ENCODE assay signal across 8 cellular contexts in the genomic region with DNA sequence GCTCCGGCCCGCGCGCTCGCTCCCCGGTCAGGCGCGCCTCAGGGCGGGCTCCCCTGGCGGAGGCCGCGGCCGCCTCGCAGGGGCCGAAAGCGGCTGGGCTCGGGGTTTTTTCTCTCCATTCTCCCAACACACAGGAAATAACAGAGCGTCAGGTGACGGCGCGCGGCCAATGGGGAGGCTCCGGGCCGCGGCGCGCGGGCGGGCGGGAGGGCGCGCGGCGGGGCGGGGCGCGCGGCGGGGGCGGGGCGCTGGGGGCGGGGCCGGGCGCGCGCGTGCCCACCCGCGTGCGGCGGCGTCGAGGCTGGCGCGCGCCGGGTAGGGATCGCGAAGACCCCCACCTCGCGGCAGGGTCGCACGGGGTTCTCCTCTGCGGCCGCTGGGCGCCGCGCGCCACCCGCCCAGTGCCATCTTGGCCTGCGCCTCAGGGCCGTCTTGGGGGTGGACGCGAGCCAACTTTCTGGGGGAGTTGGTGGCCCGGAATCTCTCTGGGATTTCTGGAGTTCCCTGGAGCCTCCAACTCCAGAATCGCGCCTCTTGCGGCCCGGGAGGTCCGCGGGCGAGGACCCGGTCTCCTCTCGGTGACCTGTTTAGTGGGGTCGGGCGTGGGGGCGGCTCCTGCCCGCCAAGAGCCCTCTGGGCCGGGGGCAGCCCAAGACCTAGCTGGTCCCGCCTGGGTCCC. TPM values are rescaled to one million over a fixed set of nuclear protein-coding genes. Genes with fewer than 3 reads are reported as not detected.
DNase-seq lines count a peak whose midpoint lies in the region; TF ChIP-seq lines count a peak whose summit lies in the region.

A gene (minus strand): TSS at position 142 of the 679 bp plus-strand sequence. CDS start 55,348 bp downstream, outside the sequence.

- DNase-seq in GM10266 (ENCODE audit: extremely low spot score), result peak; percentile 99
- DNase-seq in NCI-H1048 (lab: John Stamatoyannopoulos, UW), result peak; percentile 57
- peak; percentile 70 for DNase-seq in T-helper 22 cell (ENCODE audit: low read depth)
- DNase-seq in ascending aorta (ENCODE audit: low spot score in 2 of 2), result peak in 1 of 2 donors; percentile 85
- peak; percentile 91 for DNase-seq in hepatic stellate cell (ENCODE audit: low spot score)
- peak; percentile 33 for DNase-seq in renal cortical epithelial cell (ENCODE audit: low read depth)
- DNase-seq in vagina (ENCODE audit: extremely low spot score in 2 of 2), result no peak

- CTCF ChIA-PET in HEK293 (lab: Yijun Ruan, JAX), result no interaction called here

- H3K27me3 ChIP-seq in ascending aorta (no peaks in the 10 kb centered on the region), vagina (no peaks in the 10 kb centered on the region)

- H3K9me3 ChIP-seq in HEK293 (ENCODE audit: control insufficient read depth, insufficient read depth, low read depth, low read length) (no peaks in the 10 kb centered on the region), ascending aorta (no peaks in the 10 kb centered on the region), vagina (no peaks in the 10 kb centered on the region)

- TF ChIP-seq POLR2A in vagina (IDR thresholded peaks at IDR 0.05), result no peak

- TF ChIP-seq CTCF in GM10266 (IDR thresholded peaks at IDR 0.05; ENCODE audit: control insufficient read depth, insufficient read depth, low read depth, missing control alignments) (no peak), HEK293 (tag by site-specific recombination; IDR thresholded peaks at IDR 0.05) (no peak), ascending aorta (IDR thresholded peaks at IDR 0.05) (no peak), vagina (IDR thresholded peaks at IDR 0.05) (no peak)

- intact Hi-C loops in ascending aorta (cut with DNase I), result loop anchor here (1.0 to 10.0 kb wide), 5 partner anchors 72 to 284 kb away; a partner anchor contains a TSS
- intact Hi-C loops in vagina (cut with DNase I), result loop anchor here (10.0 kb wide), 2 partner anchors 94 to 164 kb away; a partner anchor contains a TSS

- H3K27ac ChIP-seq in HEK293 (ENCODE audit: extremely low read depth, low read depth, low read length), result peak within 1 kb of the TSS; percentile 90
- peak within 1 kb of the TSS; percentile 77 to 88 for H3K27ac ChIP-seq in ascending aorta
- H3K27ac ChIP-seq in vagina, result peak within 1 kb of the TSS; percentile 95

- H3K4me1 ChIP-seq in HEK293 (ENCODE audit: control insufficient read depth, insufficient read depth, low read length) (peaks cover 3% of the 10 kb centered on the region), ascending aorta (peaks cover 0 to 9% of the 10 kb centered on the region in 2 donors), vagina (peaks cover 48% of the 10 kb centered on the region)

- H3K36me3 ChIP-seq in HEK293 (ENCODE audit: control insufficient read depth in 2 of 2, insufficient read depth in 1 of 2, low read length in 2 of 2) (no peaks in the 10 kb centered on the region; a peak in 1 of 3 replicates), ascending aorta (no peaks in the 10 kb centered on the region), vagina (no peaks in the 10 kb centered on the region)

- H3K4me3 ChIP-seq in HEK293 (ENCODE audit: low read depth, low read length) (peak within 1 kb of the TSS; percentile 91), ascending aorta (peak within 1 kb of the TSS; percentile 96 to 99), vagina (peak within 1 kb of the TSS; percentile 95 to 100)

- POLR2A ChIA-PET in HEK293 (lab: Yijun Ruan, JAX), result no interaction called here

TF ChIP-seq in HEK293, 187 proteins besides CTCF, POLR2A, EP300 and RAD21:
- TF ChIP-seq, protein P1, sequence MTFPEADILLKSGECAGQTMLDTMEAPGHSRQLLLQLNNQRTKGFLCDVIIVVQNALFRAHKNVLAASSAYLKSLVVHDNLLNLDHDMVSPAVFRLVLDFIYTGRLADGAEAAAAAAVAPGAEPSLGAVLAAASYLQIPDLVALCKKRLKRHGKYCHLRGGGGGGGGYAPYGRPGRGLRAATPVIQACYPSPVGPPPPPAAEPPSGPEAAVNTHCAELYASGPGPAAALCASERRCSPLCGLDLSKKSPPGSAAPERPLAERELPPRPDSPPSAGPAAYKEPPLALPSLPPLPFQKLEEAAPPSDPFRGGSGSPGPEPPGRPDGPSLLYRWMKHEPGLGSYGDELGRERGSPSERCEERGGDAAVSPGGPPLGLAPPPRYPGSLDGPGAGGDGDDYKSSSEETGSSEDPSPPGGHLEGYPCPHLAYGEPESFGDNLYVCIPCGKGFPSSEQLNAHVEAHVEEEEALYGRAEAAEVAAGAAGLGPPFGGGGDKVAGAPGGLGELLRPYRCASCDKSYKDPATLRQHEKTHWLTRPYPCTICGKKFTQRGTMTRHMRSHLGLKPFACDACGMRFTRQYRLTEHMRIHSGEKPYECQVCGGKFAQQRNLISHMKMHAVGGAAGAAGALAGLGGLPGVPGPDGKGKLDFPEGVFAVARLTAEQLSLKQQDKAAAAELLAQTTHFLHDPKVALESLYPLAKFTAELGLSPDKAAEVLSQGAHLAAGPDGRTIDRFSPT (tag by site-specific recombination; IDR thresholded peaks at IDR 0.05), result 0 out of 2 replicates have a peak, but pooled peaks have one; percentile 15
- TF ChIP-seq GLIS1 (tag by site-specific recombination; IDR thresholded peaks at IDR 0.05) (peak; percentile 30; the same call in 1 of the 2 replicates), ZNF561 (tag by site-specific recombination; IDR thresholded peaks at IDR 0.05; ENCODE audit: borderline replicate concordance) (no peak), ZNF274 (IDR thresholded peaks at IDR 0.05; ENCODE audit: low read length) (no peak), ZNF274 (tag by site-specific recombination; IDR thresholded peaks at IDR 0.05; ENCODE audit: borderline replicate concordance) (no peak), ZNF621 (tag by site-specific recombination; IDR thresholded peaks at IDR 0.05) (no peak), ZNF16 (tag by site-specific recombination; IDR thresholded peaks at IDR 0.05; ENCODE audit: low read depth) (no peak), ZNF292 (tag by site-specific recombination; IDR thresholded peaks at IDR 0.05; ENCODE audit: borderline replicate concordance, low read depth) (no peak), ZNF426 (tag by site-specific recombination; IDR thresholded peaks at IDR 0.05) (no peak), ZBTB20 (tag by site-specific recombination; IDR thresholded peaks at IDR 0.05) (no peak), ZNF610 (tag by site-specific recombination; IDR thresholded peaks at IDR 0.05; ENCODE audit: borderline replicate concordance) (no peak), ZSCAN16 (tag by site-specific recombination; IDR thresholded peaks at IDR 0.05) (no peak), GLIS2 (tag by site-specific recombination; IDR thresholded peaks at IDR 0.05) (peak; percentile 44; the same call in 1 of the 2 replicates), RBAK (tag by site-specific recombination; IDR thresholded peaks at IDR 0.05) (no peak), ZNF121 (tag by site-specific recombination; IDR thresholded peaks at IDR 0.05) (no peak), KLF10 (tag by site-specific recombination; IDR thresholded peaks at IDR 0.05) (peak; percentile 41; the same call in 1 of the 2 replicates), ZNF23 (tag by site-specific recombination; IDR thresholded peaks at IDR 0.05; ENCODE audit: borderline replicate concordance) (no peak), IKZF3 (tag by site-specific recombination; IDR thresholded peaks at IDR 0.05) (peak; percentile 59; the same call in 1 of the 2 replicates)
- TF ChIP-seq, protein P2, sequence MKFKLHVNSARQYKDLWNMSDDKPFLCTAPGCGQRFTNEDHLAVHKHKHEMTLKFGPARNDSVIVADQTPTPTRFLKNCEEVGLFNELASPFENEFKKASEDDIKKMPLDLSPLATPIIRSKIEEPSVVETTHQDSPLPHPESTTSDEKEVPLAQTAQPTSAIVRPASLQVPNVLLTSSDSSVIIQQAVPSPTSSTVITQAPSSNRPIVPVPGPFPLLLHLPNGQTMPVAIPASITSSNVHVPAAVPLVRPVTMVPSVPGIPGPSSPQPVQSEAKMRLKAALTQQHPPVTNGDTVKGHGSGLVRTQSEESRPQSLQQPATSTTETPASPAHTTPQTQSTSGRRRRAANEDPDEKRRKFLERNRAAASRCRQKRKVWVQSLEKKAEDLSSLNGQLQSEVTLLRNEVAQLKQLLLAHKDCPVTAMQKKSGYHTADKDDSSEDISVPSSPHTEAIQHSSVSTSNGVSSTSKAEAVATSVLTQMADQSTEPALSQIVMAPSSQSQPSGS (tag by site-specific recombination; IDR thresholded peaks at IDR 0.05; ENCODE audit: low read depth), result no peak
- TF ChIP-seq, protein P3, sequence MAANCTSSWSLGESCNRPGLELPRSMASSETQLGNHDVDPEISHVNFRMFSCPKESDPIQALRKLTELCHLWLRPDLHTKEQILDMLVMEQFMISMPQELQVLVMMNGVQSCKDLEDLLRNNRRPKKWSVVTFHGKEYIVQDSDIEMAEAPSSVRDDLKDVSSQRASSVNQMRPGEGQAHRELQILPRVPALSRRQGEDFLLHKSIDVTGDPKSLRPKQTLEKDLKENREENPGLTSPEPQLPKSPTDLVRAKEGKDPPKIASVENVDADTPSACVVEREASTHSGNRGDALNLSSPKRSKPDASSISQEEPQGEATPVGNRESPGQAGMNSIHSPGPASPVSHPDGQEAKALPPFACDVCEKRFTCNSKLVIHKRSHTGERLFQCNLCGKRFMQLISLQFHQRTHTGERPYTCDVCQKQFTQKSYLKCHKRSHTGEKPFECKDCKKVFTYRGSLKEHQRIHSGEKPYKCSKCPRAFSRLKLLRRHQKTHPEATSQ (tag by site-specific recombination; IDR thresholded peaks at IDR 0.05), result no peak

RNA-seq across cellular contexts. Expression of the gene that starts here (rescaled TPM):
- total RNA-seq in ascending aorta (11.9 TPM), renal cortical epithelial cell (23.3 and 44.0 TPM in 2 replicates), vagina (30.4 TPM)

Comparison
In these comparisons a context has a peak if more than half of its experiments do, and no peak if none do; other contexts are left out.
1. DNase-seq: peak in GM10266 (single experiment), NCI-H1048 (single experiment), T-helper 22 cell (single experiment), hepatic stellate cell (single experiment) and renal cortical epithelial cell (single experiment); none in vagina (0 of 2).
2. Peak in every context shown above with its lines, with median percentiles within 50 percentile points of each other: H3K27ac ChIP-seq and H3K4me3 ChIP-seq.